ENCODE assay signal across 11 cellular contexts in genomic region chr6:160015778-160016684, GRCh38. TPM values are rescaled to one million over a fixed set of nuclear protein-coding genes. Genes with fewer than 3 reads are reported as not detected.
DNase-seq lines count a peak whose midpoint lies in the region; ATAC-seq, FAIRE-seq and TF ChIP-seq lines count a peak whose summit lies in the region.
"Had no signal": no experiment of that assay in that cellular context is flagged by ENCODE, and none has a peak within 500 bp of the region (broad histone marks: within the 10 kb centered on the region; RNA-seq: fewer than 3 reads in every experiment).

No MANE protein-coding gene starts in this region.

- peak overlapping the region; percentile 99 for H3K27ac Mint-ChIP-seq in T-helper 1 cell treated with Interleukin-12 subunit alpha and Interleukin-12 subunit beta and Interleukin-4 antibody, amounts not matched to agents 30 μg/mL and 1 μg/mL, for 36 hours
- peak overlapping the region; percentile 86 to 95 (median 88) for H3K27ac Mint-ChIP-seq in naive thymus-derived CD8-positive, alpha-beta T cell

- POLR2A ChIA-PET in naive thymus-derived CD8-positive, alpha-beta T cell (lab: Charles Lee), result interaction anchor here (0.6 to 4.0 kb wide), 7 partner anchors 12 to 323 kb away, joined by 3 to 20 read pairs (median 4); partner anchors contain the start of genes IGF2R and SOD2

- peak; percentile 64 to 72 for ATAC-seq in naive thymus-derived CD8-positive, alpha-beta T cell
- no peak for ATAC-seq in HG03095 (IDR thresholded peaks at IDR 0.05; ENCODE audit: unreplicated experiment)

- H3K27me3 Mint-ChIP-seq in T-helper 1 cell treated with Interleukin-12 subunit alpha and Interleukin-12 subunit beta and Interleukin-4 antibody, amounts not matched to agents 30 μg/mL and 1 μg/mL, for 36 hours (ENCODE audit: low read depth), result no peaks in the 10 kb centered on the region
- no peaks in the 10 kb centered on the region for H3K27me3 Mint-ChIP-seq in naive thymus-derived CD8-positive, alpha-beta T cell

- H3K4me1 Mint-ChIP-seq in T-helper 1 cell treated with Interleukin-12 subunit alpha and Interleukin-12 subunit beta and Interleukin-4 antibody, amounts not matched to agents 30 μg/mL and 1 μg/mL, for 36 hours (ENCODE audit: low read depth), result peaks cover 66% of the 10 kb centered on the region
- H3K4me1 Mint-ChIP-seq in naive thymus-derived CD8-positive, alpha-beta T cell, result peaks cover 22 to 60% (median 54%) of the 10 kb centered on the region in 4 donors

- no peak for DNase-seq in GM12892 (ENCODE audit: insufficient read length)
- peak; percentile 19 for DNase-seq in activated gamma-delta T cell (lab: John Stamatoyannopoulos, UW)
- peak in 8 of 10 donors; percentile 25 to 67 (median 34) for DNase-seq in naive thymus-derived CD8-positive, alpha-beta T cell
- no peak for DNase-seq in kidney tubule cell (ENCODE audit: low spot score)
- DNase-seq in NCI-H2196 treated with DMSO at 0.1 percent for 48 hours (lab: John Stamatoyannopoulos, UW; ENCODE audit: unreplicated experiment), result no peak
- DNase-seq in dedifferentiated amniotic fluid mesenchymal stem cell (ENCODE audit: extremely low spot score), result no peak
- DNase-seq: amygdala, C1 segment of cervical spinal cord, left cardiac atrium had no signal

- peak; percentile 36 for FAIRE-seq in GM12892 (lab: Jason Lieb, UNC)

- peaks cover 5% of the 10 kb centered on the region for H3K9me3 Mint-ChIP-seq in T-helper 1 cell treated with Interleukin-12 subunit alpha and Interleukin-12 subunit beta and Interleukin-4 antibody, amounts not matched to agents 30 μg/mL and 1 μg/mL, for 36 hours
- no peaks in the 10 kb centered on the region for H3K9me3 Mint-ChIP-seq in naive thymus-derived CD8-positive, alpha-beta T cell

- TF ChIP-seq POLR2A in GM12892 (IDR thresholded peaks at IDR 0.05; ENCODE audit: low read depth, low read length), result no peak

- H3K36me3 Mint-ChIP-seq in T-helper 1 cell treated with Interleukin-12 subunit alpha and Interleukin-12 subunit beta and Interleukin-4 antibody, amounts not matched to agents 30 μg/mL and 1 μg/mL, for 36 hours (ENCODE audit: low read depth), result peaks cover 53% of the 10 kb centered on the region
- H3K36me3 Mint-ChIP-seq in naive thymus-derived CD8-positive, alpha-beta T cell, result peaks cover 3 to 34% (median 33%) of the 10 kb centered on the region in 3 donors

- peak overlapping the region; percentile 77 for H3K4me3 Mint-ChIP-seq in T-helper 1 cell treated with Interleukin-12 subunit alpha and Interleukin-12 subunit beta and Interleukin-4 antibody, amounts not matched to agents 30 μg/mL and 1 μg/mL, for 36 hours
- peak overlapping the region; percentile 48 to 80 (median 71) for H3K4me3 Mint-ChIP-seq in naive thymus-derived CD8-positive, alpha-beta T cell

RNA-seq across cellular contexts. Expression of gene IGF2R, which starts 47.1 kb away (rescaled TPM):
- 20.1 TPM for polyA plus RNA-seq in GM12892 (2012; ENCODE audit: missing spikeins)
- 10 to 100 TPM; 63.1 to 69.7 TPM for total RNA-seq in naive thymus-derived CD8-positive, alpha-beta T cell
- polyA plus RNA-seq in naive thymus-derived CD8-positive, alpha-beta T cell, result 10 to 100 TPM in 2 of 3 donors, 1 to 10 TPM in 1; 9.1 to 19.3 (median 13.6) TPM

Comparison
In these comparisons a context has a peak if more than half of its experiments do, and no peak if none do; other contexts are left out.
1. DNase-seq: peak in activated gamma-delta T cell (single experiment) and naive thymus-derived CD8-positive, alpha-beta T cell (8 of 10); none in GM12892 (single experiment), kidney tubule cell (single experiment), NCI-H2196 treated with DMSO at 0.1 percent for 48 hours (single experiment) and dedifferentiated amniotic fluid mesenchymal stem cell (single experiment).